Comparison of ENCODE assay signal across 17 cellular contexts in genomic region chr1:84598418-84598817, GRCh38. TPM values are rescaled to one million over a fixed set of nuclear protein-coding genes. Genes with fewer than 3 reads are reported as not detected.
A peak's percentile ranks its signal among the peaks of the same experiment; 100 is the strongest.
DNase-seq lines count a peak whose midpoint lies in the region; ATAC-seq and TF ChIP-seq lines count a peak whose summit lies in the region.
"Had no signal": no experiment of that assay in that cellular context is flagged by ENCODE, and none has a peak within 500 bp of the region (broad histone marks: within the 10 kb centered on the region; RNA-seq: fewer than 3 reads in every experiment).

No MANE protein-coding gene starts in this region.

- no peak overlapping the region for H4K91ac ChIP-seq in trophoblast cell (ENCODE audit: low read depth, low read length)

- H3K4me2 ChIP-seq in hepatocyte, result no peak overlapping the region
- no peak overlapping the region for H3K4me2 ChIP-seq in trophoblast cell (ENCODE audit: low read length)

- H3K23ac ChIP-seq in trophoblast cell (ENCODE audit: low read length), result no peak overlapping the region

- no peak for DNase-seq in activated naive CD4-positive, alpha-beta T cell treated with anti-CD3 and anti-CD28 coated beads, Interleukin-2, amount 10 ng/mL, durations not matched to agents 7 days and 5 days
- DNase-seq in hepatocyte (ENCODE audit: low spot score) (no peak), aorta (no peak), DMS 273 (lab: John Stamatoyannopoulos, UW; ENCODE audit: unreplicated experiment) (no peak), body of pancreas (no peak), trophoblast cell (no peak)
- DNase-seq: adrenal gland; DMS 273 treated with DMSO at 0.1 percent for 48 hours; heart right ventricle; naive thymus-derived CD8-positive, alpha-beta T cell; NCI-H1092; NCI-H345; RPMI8226; transverse colon had no signal

- H4K12ac ChIP-seq in trophoblast cell (ENCODE audit: low read depth, low read length), result no peak overlapping the region

- H3K27me3 Mint-ChIP-seq in activated naive CD4-positive, alpha-beta T cell treated with anti-CD3 and anti-CD28 coated beads, Interleukin-2, amount 50 U/mL, for 24 hours, result no peaks in the 10 kb centered on the region
- H3K27me3 Mint-ChIP-seq in activated naive CD4-positive, alpha-beta T cell treated with anti-CD3 and anti-CD28 coated beads, Interleukin-2, amount 10 ng/mL, durations not matched to agents 7 days and 5 days, result no peaks in the 10 kb centered on the region

- H3K9me2 ChIP-seq in hepatocyte (replicated peaks; ENCODE audit: insufficient read depth), result no peaks in the 10 kb centered on the region

- no peaks in the 10 kb centered on the region for H3K79me2 ChIP-seq in hepatocyte
- no peaks in the 10 kb centered on the region for H3K79me2 ChIP-seq in trophoblast cell (ENCODE audit: control insufficient read depth, insufficient read depth, low read length, poor library complexity)

- H3K9me3 ChIP-seq in hepatocyte (ENCODE audit: low read depth), result no peaks in the 10 kb centered on the region
- no peaks in the 10 kb centered on the region for H3K9me3 ChIP-seq in aorta (ENCODE audit: control insufficient read depth, low read length)
- no peaks in the 10 kb centered on the region for H3K9me3 ChIP-seq in body of pancreas
- H3K9me3 ChIP-seq in trophoblast cell (ENCODE audit: insufficient read depth, low read depth, low read length), result no peaks in the 10 kb centered on the region
- H3K9me3 ChIP-seq: adrenal gland, transverse colon had no signal

- H2BK120ac ChIP-seq in trophoblast cell (ENCODE audit: insufficient read depth, low read length, poor library complexity), result no peak overlapping the region

- no peak overlapping the region for H3K9ac ChIP-seq in trophoblast cell (ENCODE audit: low read length)

- H3K36me3 Mint-ChIP-seq in activated naive CD4-positive, alpha-beta T cell treated with anti-CD3 and anti-CD28 coated beads, Interleukin-2, amount 50 U/mL, for 24 hours, result peaks cover 3% of the 10 kb centered on the region
- peaks cover 2% of the 10 kb centered on the region for H3K36me3 Mint-ChIP-seq in activated naive CD4-positive, alpha-beta T cell treated with anti-CD3 and anti-CD28 coated beads, Interleukin-2, amount 10 ng/mL, durations not matched to agents 7 days and 5 days

- H3K36me3 ChIP-seq in hepatocyte (replicated peaks; ENCODE audit: insufficient read depth, low read depth), result no peaks in the 10 kb centered on the region
- no peaks in the 10 kb centered on the region for H3K36me3 ChIP-seq in aorta (ENCODE audit: control insufficient read depth in 1 of 2, insufficient read depth in 2 of 2, low read length in 1 of 2)
- H3K36me3 ChIP-seq in body of pancreas (replicated peaks in 1 of 2; ENCODE audit: insufficient read depth in 1 of 2, low read depth in 2 of 2), result no peaks in the 10 kb centered on the region
- no peaks in the 10 kb centered on the region for H3K36me3 ChIP-seq in trophoblast cell (ENCODE audit: control insufficient read depth in 1 of 2, insufficient read depth in 2 of 2, low read length in 2 of 2)
- H3K36me3 ChIP-seq: adrenal gland, heart right ventricle, transverse colon had no signal

- no peak overlapping the region for H2AK5ac ChIP-seq in trophoblast cell (ENCODE audit: low read length)

- H2AFZ ChIP-seq in hepatocyte, result no peak overlapping the region
- H2AFZ ChIP-seq in trophoblast cell (ENCODE audit: insufficient read depth, low read length, poor library complexity), result no peak overlapping the region

- 66% methylated on average over 3 of the region's 3 CpGs for WGBS in hepatocyte (ENCODE audit: low lambda C conversion rate, missing lambda C conversion rate)
- 40 to 46% methylated on average over 3 of the region's 3 CpGs for WGBS in aorta, 2 donors
- 69 to 75% methylated on average over 3 of the region's 3 CpGs for WGBS in body of pancreas, 2 donors
- WGBS in trophoblast cell (ENCODE audit: extremely low coverage, insufficient coverage, insufficient read length), result no CpG with 5 or more reads among the region's 3 CpGs

- H2BK12ac ChIP-seq in trophoblast cell (ENCODE audit: low read length), result no peak overlapping the region

- CTCF ChIA-PET in activated naive CD4-positive, alpha-beta T cell treated with anti-CD3 and anti-CD28 coated beads, Interleukin-2, amount 10 ng/mL, durations not matched to agents 7 days and 5 days (lab: Charles Lee), result no interaction called here

- H3K4me3 Mint-ChIP-seq in activated naive CD4-positive, alpha-beta T cell treated with anti-CD3 and anti-CD28 coated beads, Interleukin-2, amount 50 U/mL, for 24 hours, result no peak overlapping the region
- H3K4me3 Mint-ChIP-seq in activated naive CD4-positive, alpha-beta T cell treated with anti-CD3 and anti-CD28 coated beads, Interleukin-2, amount 10 ng/mL, durations not matched to agents 7 days and 5 days, result no peak overlapping the region
- H3K4me3 Mint-ChIP-seq: naive thymus-derived CD8-positive, alpha-beta T cell had no signal

- H3K4ac ChIP-seq in trophoblast cell (ENCODE audit: low read depth, low read length), result no peak overlapping the region

- H3K9me3 Mint-ChIP-seq in activated naive CD4-positive, alpha-beta T cell treated with anti-CD3 and anti-CD28 coated beads, Interleukin-2, amount 50 U/mL, for 24 hours, result no peaks in the 10 kb centered on the region
- peaks cover 3% of the 10 kb centered on the region for H3K9me3 Mint-ChIP-seq in activated naive CD4-positive, alpha-beta T cell treated with anti-CD3 and anti-CD28 coated beads, Interleukin-2, amount 10 ng/mL, durations not matched to agents 7 days and 5 days

- ATAC-seq in aorta (ENCODE audit: low FRiP score) (no peak), body of pancreas (no peak)
- ATAC-seq: heart right ventricle; left lobe of liver; naive thymus-derived CD8-positive, alpha-beta T cell had no signal

- H2BK5ac ChIP-seq in trophoblast cell (ENCODE audit: low read depth, low read length, poor library complexity), result no peak overlapping the region

- H3K4me3 ChIP-seq in WI38 (ENCODE audit: low read depth, low read length) (peak overlapping the region; percentile 13; the same call in 1 of the 2 replicates), hepatocyte (no peak overlapping the region), aorta (ENCODE audit: low read length in 2 of 2) (no peak overlapping the region), body of pancreas (no peak overlapping the region), trophoblast cell (ENCODE audit: low read depth, low read length) (no peak overlapping the region)
- H3K4me3 ChIP-seq: adrenal gland, heart right ventricle, transverse colon had no signal

- H3K79me1 ChIP-seq in trophoblast cell (ENCODE audit: low read length), result peaks cover 4% of the 10 kb centered on the region

- no peak overlapping the region for H3K18ac ChIP-seq in trophoblast cell (ENCODE audit: low read length)

- H4K20me1 ChIP-seq in hepatocyte (ENCODE audit: insufficient read depth, poor library complexity, severe bottlenecking), result no peaks in the 10 kb centered on the region

- H3K4me1 ChIP-seq in hepatocyte (ENCODE audit: insufficient read depth) (no peaks in the 10 kb centered on the region), aorta (ENCODE audit: control insufficient read depth in 1 of 2, insufficient read depth in 2 of 2, low read length in 2 of 2) (peaks cover 3 to 7% of the 10 kb centered on the region in 2 donors), body of pancreas (no peaks in the 10 kb centered on the region), trophoblast cell (ENCODE audit: control insufficient read depth in 1 of 2, insufficient read depth in 2 of 2, low read length in 2 of 2) (peaks cover 0 to 3% of the 10 kb centered on the region in 2 experiments)
- H3K4me1 ChIP-seq: adrenal gland had no signal

- no peaks in the 10 kb centered on the region for H3K27me3 ChIP-seq in hepatocyte
- no peaks in the 10 kb centered on the region for H3K27me3 ChIP-seq in aorta (ENCODE audit: control insufficient read depth in 1 of 2, insufficient read depth in 2 of 2, low read length in 1 of 2)
- H3K27me3 ChIP-seq in body of pancreas, result no peaks in the 10 kb centered on the region
- H3K27me3 ChIP-seq in trophoblast cell (ENCODE audit: insufficient read depth, low read length), result no peaks in the 10 kb centered on the region
- H3K27me3 ChIP-seq: adrenal gland, heart right ventricle, transverse colon had no signal

- no peak for TF ChIP-seq POLR2A in body of pancreas (IDR thresholded peaks at IDR 0.05)

- H3K4me1 Mint-ChIP-seq in activated naive CD4-positive, alpha-beta T cell treated with anti-CD3 and anti-CD28 coated beads, Interleukin-2, amount 50 U/mL, for 24 hours, result peaks cover 23% of the 10 kb centered on the region
- peaks cover 7% of the 10 kb centered on the region for H3K4me1 Mint-ChIP-seq in activated naive CD4-positive, alpha-beta T cell treated with anti-CD3 and anti-CD28 coated beads, Interleukin-2, amount 10 ng/mL, durations not matched to agents 7 days and 5 days

- no peak overlapping the region for H4K8ac ChIP-seq in trophoblast cell (ENCODE audit: low read depth, low read length)

- no peak overlapping the region for H3K14ac ChIP-seq in trophoblast cell (ENCODE audit: low read length)

- H3K27ac Mint-ChIP-seq in activated naive CD4-positive, alpha-beta T cell treated with anti-CD3 and anti-CD28 coated beads, Interleukin-2, amount 50 U/mL, for 24 hours, result peak overlapping the region; percentile 98
- no peak overlapping the region for H3K27ac Mint-ChIP-seq in activated naive CD4-positive, alpha-beta T cell treated with anti-CD3 and anti-CD28 coated beads, Interleukin-2, amount 10 ng/mL, durations not matched to agents 7 days and 5 days

- no peak for TF ChIP-seq CTCF in WI38 (IDR thresholded peaks at IDR 0.05; ENCODE audit: low read depth, low read length)
- TF ChIP-seq CTCF in hepatocyte (IDR thresholded peaks at IDR 0.05; ENCODE audit: poor library complexity), result no peak
- no peak for TF ChIP-seq CTCF in body of pancreas (IDR thresholded peaks at IDR 0.05)

- H3K27ac ChIP-seq in hepatocyte, result peak overlapping the region; percentile 57
- H3K27ac ChIP-seq in aorta (ENCODE audit: low read depth in 1 of 2, low read length in 2 of 2), result peak overlapping the region; percentile 95
- no peak overlapping the region for H3K27ac ChIP-seq in body of pancreas
- H3K27ac ChIP-seq in trophoblast cell (ENCODE audit: low read depth, low read length), result no peak overlapping the region
- H3K27ac ChIP-seq: adrenal gland had no signal

- intact Hi-C loops in aorta (cut with DNase I) (loop anchor here in 1 of 2 donors (2.0 kb wide), 1 partner anchor 26 kb away; no protein-coding TSS in a partner anchor), body of pancreas (cut with DNase I) (no loop called here)

RNA-seq across cellular contexts. Expression of gene CTBS, which starts 24.2 kb away (rescaled TPM):
- 20.3 and 25.4 TPM in 2 replicates for total RNA-seq in hepatocyte
- 33.6 and 38.3 TPM in 2 replicates for polyA plus RNA-seq in hepatocyte
- 10 to 100 TPM; 24.2 to 27.9 TPM for total RNA-seq in aorta
- polyA plus RNA-seq in aorta, result 10 to 100 TPM; 25.2 to 25.9 TPM
- 10 to 100 TPM; 13.5 to 15.5 TPM for total RNA-seq in body of pancreas
- polyA plus RNA-seq in trophoblast cell (2013), result 10.7 and 11.1 TPM in 2 replicates

Comparison
In these comparisons a context has a peak if more than half of its experiments do, and no peak if none do; other contexts are left out.
1. H3K27ac ChIP-seq: peak in hepatocyte (single experiment) and aorta (2 of 2); none in body of pancreas (0 of 4) and trophoblast cell (single experiment).